Comparison of ENCODE assay signal across 14 cellular contexts in the genomic region with DNA sequence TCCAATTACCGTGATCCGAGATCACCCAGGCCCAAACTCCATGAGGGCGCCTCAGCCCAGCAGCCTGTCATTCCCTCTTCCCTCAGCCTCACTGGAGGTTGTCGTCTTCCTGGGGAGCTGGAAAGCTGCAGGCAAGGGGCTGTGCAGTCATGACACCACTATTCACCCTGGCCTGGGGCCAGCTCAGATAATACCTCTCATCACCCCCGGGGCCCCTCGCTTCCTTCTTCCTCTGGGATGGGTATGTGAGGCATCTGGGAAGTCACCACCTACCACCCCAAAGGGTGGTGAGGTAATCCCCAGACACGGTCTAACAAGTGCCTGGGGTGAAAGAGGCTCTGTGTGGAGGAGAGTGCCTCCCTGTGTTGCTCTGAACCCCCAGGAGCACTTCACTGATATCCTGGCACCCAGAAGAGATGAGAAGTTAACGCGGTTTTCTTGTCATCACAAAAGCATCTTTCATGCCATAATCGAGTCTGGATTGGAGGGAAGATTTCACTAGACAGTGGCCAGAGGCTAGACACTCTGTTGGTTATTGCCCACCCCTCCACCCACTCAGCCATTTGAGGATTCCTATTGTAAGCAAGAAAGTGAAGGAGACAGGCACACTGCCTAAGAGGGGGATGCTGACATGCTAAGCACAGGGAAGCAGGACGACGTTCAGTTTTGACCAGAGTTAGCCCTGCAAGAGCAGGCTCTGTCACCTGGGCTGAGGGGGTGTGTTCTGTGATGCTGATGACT. TPM values are rescaled to one million over a fixed set of nuclear protein-coding genes. Genes with fewer than 3 reads are reported as not detected.
A peak's percentile ranks its signal among the peaks of the same experiment; 100 is the strongest.
DNase-seq lines count a peak whose midpoint lies in the region; ATAC-seq, FAIRE-seq and TF ChIP-seq lines count a peak whose summit lies in the region.
"Had no signal": no experiment of that assay in that cellular context is flagged by ENCODE, and none has a peak within 500 bp of the region (broad histone marks: within the 10 kb centered on the region; RNA-seq: fewer than 3 reads in every experiment).

No MANE protein-coding gene starts in this region.

- no peak overlapping the region for H3K9ac ChIP-seq in endodermal cell (ENCODE audit: extremely low read depth, low read length, poor library complexity, severe bottlenecking)
- H3K9ac ChIP-seq in neural progenitor cell: no peak overlapping the region

- no peaks in the 10 kb centered on the region for H3K27me3 Mint-ChIP-seq in endodermal cell (ENCODE audit: insufficient read depth)
- peaks cover 8% of the 10 kb centered on the region for H3K27me3 Mint-ChIP-seq in neural progenitor cell (ENCODE audit: insufficient read depth, low read depth)
- H3K27me3 Mint-ChIP-seq: activated naive CD8-positive, alpha-beta T cell; T-cell had no signal

- H3K4me1 ChIP-seq in endodermal cell (ENCODE audit: control insufficient read depth, insufficient read depth, low read length) (no peaks in the 10 kb centered on the region), neural progenitor cell (peaks cover 9% of the 10 kb centered on the region), hepatocyte (ENCODE audit: insufficient read depth) (no peaks in the 10 kb centered on the region)

- H3K27me3 ChIP-seq in endodermal cell (ENCODE audit: control insufficient read depth, insufficient read depth, low read length, poor library complexity, severe bottlenecking): no peaks in the 10 kb centered on the region
- H3K27me3 ChIP-seq in neural progenitor cell: no peaks in the 10 kb centered on the region
- no peaks in the 10 kb centered on the region for H3K27me3 ChIP-seq in hepatocyte
- H3K27me3 ChIP-seq: upper lobe of left lung had no signal

- H3K27ac Mint-ChIP-seq in endodermal cell: peak overlapping the region; percentile 53
- H3K27ac Mint-ChIP-seq in neural progenitor cell: peak overlapping the region; percentile 60
- H3K27ac Mint-ChIP-seq: activated naive CD8-positive, alpha-beta T cell; T-cell had no signal

- no peak for TF ChIP-seq CTCF in endodermal cell (conservative IDR thresholded peaks at IDR 0.05)
- no peak for TF ChIP-seq CTCF in neural progenitor cell (IDR thresholded peaks at IDR 0.05)
- TF ChIP-seq CTCF in hepatocyte (IDR thresholded peaks at IDR 0.05; ENCODE audit: poor library complexity): no peak

- no peak for ATAC-seq in HG02938 (IDR thresholded peaks at IDR 0.05; ENCODE audit: unreplicated experiment)

- H4K20me1 ChIP-seq in neural progenitor cell (ENCODE audit: low read depth): peaks cover 15% of the 10 kb centered on the region
- H4K20me1 ChIP-seq in hepatocyte (ENCODE audit: insufficient read depth, poor library complexity, severe bottlenecking): no peaks in the 10 kb centered on the region

- H3K9me3 Mint-ChIP-seq in endodermal cell (no peaks in the 10 kb centered on the region), neural progenitor cell (no peaks in the 10 kb centered on the region)
- H3K9me3 Mint-ChIP-seq: T-cell had no signal

- no peaks in the 10 kb centered on the region for H3K79me2 ChIP-seq in neural progenitor cell (ENCODE audit: low read depth)
- H3K79me2 ChIP-seq in hepatocyte: peaks cover 1% of the 10 kb centered on the region

- H3K9me3 ChIP-seq in endodermal cell (ENCODE audit: control insufficient read depth, low read length) (peaks cover 6% of the 10 kb centered on the region), neural progenitor cell (ENCODE audit: low read depth) (no peaks in the 10 kb centered on the region), hepatocyte (ENCODE audit: low read depth) (no peaks in the 10 kb centered on the region)
- H3K9me3 ChIP-seq: upper lobe of left lung had no signal

- H2AFZ ChIP-seq in neural progenitor cell (replicated peaks): no peak overlapping the region
- no peak overlapping the region for H2AFZ ChIP-seq in hepatocyte

- H3K4me3 ChIP-seq in endodermal cell (ENCODE audit: low read length): no peak overlapping the region
- H3K4me3 ChIP-seq in neural progenitor cell: no peak overlapping the region
- H3K4me3 ChIP-seq in hepatocyte: no peak overlapping the region
- H3K4me3 ChIP-seq: coronary artery, upper lobe of left lung had no signal

- H3K36me3 ChIP-seq in endodermal cell (ENCODE audit: control insufficient read depth, insufficient read depth, low read length) (peaks cover 33% of the 10 kb centered on the region), neural progenitor cell (peaks cover 5% of the 10 kb centered on the region), hepatocyte (replicated peaks; ENCODE audit: insufficient read depth, low read depth) (no peaks in the 10 kb centered on the region)

- 44 to 66% methylated on average over 9 to 10 of the region's 12 CpGs for WGBS in endodermal cell (ENCODE audit: insufficient coverage in 1 of 2, insufficient read length in 1 of 2), 2 experiments
- WGBS in hepatocyte (ENCODE audit: low lambda C conversion rate, missing lambda C conversion rate): 53% methylated on average over 12 of the region's 12 CpGs

- DNase-seq in NCI-H82 (lab: John Stamatoyannopoulos, UW): peak; percentile 13
- DNase-seq in NCI-H82 treated with DMSO at 0.1 percent for 48 hours (lab: John Stamatoyannopoulos, UW; ENCODE audit: unreplicated experiment): no peak
- peak; percentile 17 for DNase-seq in RCC 7860 (ENCODE audit: low spot score)
- DNase-seq in endodermal cell: no peak
- DNase-seq in neural progenitor cell (ENCODE audit: low spot score): no peak
- DNase-seq in hepatocyte (ENCODE audit: low spot score): no peak
- DNase-seq in DMS114 treated with DMSO at 0.1 percent for 48 hours (lab: John Stamatoyannopoulos, UW; ENCODE audit: unreplicated experiment): no peak
- DNase-seq: NCI-H1436, T-cell, upper lobe of left lung had no signal

- H3K4me2 ChIP-seq in neural progenitor cell (peak overlapping the region; percentile 18), hepatocyte (no peak overlapping the region)

- H3K36me3 Mint-ChIP-seq in endodermal cell (ENCODE audit: low read depth): peaks cover 32% of the 10 kb centered on the region
- H3K36me3 Mint-ChIP-seq in neural progenitor cell: peaks cover 27% of the 10 kb centered on the region

- H3K27ac ChIP-seq in endodermal cell (ENCODE audit: low read depth, low read length): peak overlapping the region; percentile 45
- H3K27ac ChIP-seq in neural progenitor cell: no peak overlapping the region
- H3K27ac ChIP-seq in hepatocyte: no peak overlapping the region
- H3K27ac ChIP-seq: coronary artery, upper lobe of left lung had no signal

- no peak for FAIRE-seq in RCC 7860 (lab: Jason Lieb, UNC)
- FAIRE-seq: islet of Langerhans had no signal

- peaks cover 18% of the 10 kb centered on the region for H3F3A ChIP-seq in neural progenitor cell (ENCODE audit: low read depth)

- no peaks in the 10 kb centered on the region for H3K9me2 ChIP-seq in hepatocyte (replicated peaks; ENCODE audit: insufficient read depth)

- H3K4me3 Mint-ChIP-seq in endodermal cell (no peak overlapping the region), neural progenitor cell (peak overlapping the region; percentile 43)
- H3K4me3 Mint-ChIP-seq: activated naive CD8-positive, alpha-beta T cell; T-cell had no signal

- H3K4me1 Mint-ChIP-seq in endodermal cell (peaks cover 7% of the 10 kb centered on the region), neural progenitor cell (peaks cover 37% of the 10 kb centered on the region)
- H3K4me1 Mint-ChIP-seq: T-cell had no signal

RNA-seq across cellular contexts. Expression of gene CFAP20, which starts 18.4 kb away (rescaled TPM):
- 10 to 100 TPM; 55.2 to 57.2 TPM for total RNA-seq in endodermal cell
- 77.6 TPM for polyA plus RNA-seq in endodermal cell (2013, experiment 1 of 2)
- polyA plus RNA-seq in endodermal cell (2013, experiment 2 of 2): 67.9 TPM
- total RNA-seq in neural progenitor cell (ENCODE audit: low replicate concordance): 93.6 and 93.8 TPM in 2 replicates
- total RNA-seq in hepatocyte: 71.2 and 71.6 TPM in 2 replicates
- 74.6 and 78.1 TPM in 2 replicates for polyA plus RNA-seq in hepatocyte

Comparison
In these comparisons a context has a peak if more than half of its experiments do, and no peak if none do; other contexts are left out.
1. DNase-seq: peak in NCI-H82 (single experiment) and RCC 7860 (single experiment); none in NCI-H82 treated with DMSO at 0.1 percent for 48 hours (single experiment), endodermal cell (single experiment), neural progenitor cell (single experiment), hepatocyte (single experiment) and DMS114 treated with DMSO at 0.1 percent for 48 hours (single experiment).